24 cellular contexts compared by ENCODE assay signal in genomic region chr18:33010149-33010548, GRCh38.
A peak's percentile ranks its signal among the peaks of the same experiment; 100 is the strongest.
DNase-seq lines count a peak whose midpoint lies in the region; ATAC-seq, FAIRE-seq and TF ChIP-seq lines count a peak whose summit lies in the region.
"Had no signal": no experiment of that assay in that cellular context is flagged by ENCODE, and none has a peak within 500 bp of the region (broad histone marks: within the 10 kb centered on the region; RNA-seq: fewer than 3 reads in every experiment).

No MANE protein-coding gene starts in this region.

- no peak for FAIRE-seq in HepG2 (lab: Jason Lieb, UNC)
- no peak for FAIRE-seq in urothelium cell line (lab: Jason Lieb, UNC)

- TF ChIP-seq EP300 in HepG2 (IDR thresholded peaks at IDR 0.05; ENCODE audit: low read depth in 2 of 2, low read length in 2 of 2) = no peak
- no peak for TF ChIP-seq EP300 in HepG2 (CRISPR knock-in tag; IDR thresholded peaks at IDR 0.05; ENCODE audit: borderline replicate concordance)

- POLR2A ChIA-PET in HepG2 (lab: Yijun Ruan, JAX) = no interaction called here

- H3K9me3 ChIP-seq in HepG2 (ENCODE audit: low read length) (no peaks in the 10 kb centered on the region), right lobe of liver (no peaks in the 10 kb centered on the region)
- H3K9me3 ChIP-seq: esophagus squamous epithelium, transverse colon had no signal

- DNase-seq in HepG2 (ENCODE audit: low spot score) = peak; percentile 15
- DNase-seq in right lobe of liver = no peak
- DNase-seq in dermis microvascular lymphatic vessel endothelial cell (ENCODE audit: low read depth in 2 of 2) = peak; percentile 62 to 82
- peak; percentile 79 for DNase-seq in kidney tubule cell (ENCODE audit: low spot score)
- DNase-seq in urothelium cell line (ENCODE audit: low spot score) = peak; percentile 13
- DNase-seq in NCI-H1417 (lab: John Stamatoyannopoulos, UW) = no peak
- DNase-seq in KG1 (lab: John Stamatoyannopoulos, UW) = no peak
- DNase-seq: 8988T; activated B cell treated with CpG ODN at 0.5 μM for 24 hours; activated CD8-positive, alpha-beta T cell treated with anti-CD3 and anti-CD28 coated beads, Interleukin-2, amount 10 ng/mL, durations not matched to agents 7 days and 5 days; activated T-cell treated with anti-CD3 and anti-CD28 coated beads, Interleukin-2, amount 50 U/mL, for 4 hours; brain microvascular endothelial cell; esophagus squamous epithelium; GDM1; heart left ventricle; left cardiac atrium; MM.1S; NCI-H187; NCI-H510A treated with DMSO at 0.1 percent for 48 hours; nucleus accumbens; stimulated activated naive B cell treated with anti-CD40 and anti-IgM and Interleukin-4, amounts not matched to agents 10 μg/mL and 1 μg/mL and 100 μg/mL, for 72 hours; T-helper 2 cell; transverse colon had no signal

- no peaks in the 10 kb centered on the region for H4K20me1 ChIP-seq in HepG2 (ENCODE audit: insufficient read depth, low read length)

- H3K36me3 ChIP-seq in HepG2 (replicated peaks in 1 of 2; ENCODE audit: control insufficient read depth in 1 of 2, insufficient read depth in 2 of 2, low read length in 2 of 2) = no peaks in the 10 kb centered on the region
- no peaks in the 10 kb centered on the region for H3K36me3 ChIP-seq in right lobe of liver
- H3K36me3 ChIP-seq: brain microvascular endothelial cell, esophagus squamous epithelium, heart left ventricle, transverse colon had no signal

- H3K27ac ChIP-seq in HepG2 (ENCODE audit: extremely low read length, insufficient read depth, low read length) (no peak overlapping the region), right lobe of liver (no peak overlapping the region)
- H3K27ac ChIP-seq: brain microvascular endothelial cell, esophagus squamous epithelium, heart left ventricle, transverse colon had no signal

- CTCF ChIA-PET in HepG2 (lab: Yijun Ruan, JAX; ENCODE audit: low intra/inter-chr PET ratio, low total read pairs) = no interaction called here

- TF ChIP-seq POLR2A in HepG2 (IDR thresholded peaks at IDR 0.05; ENCODE audit: insufficient read depth in 1 of 2, low read depth in 2 of 2, low read length in 2 of 2) (no peak), right lobe of liver (IDR thresholded peaks at IDR 0.05) (no peak)

- no peak for ATAC-seq in HepG2
- no peak for ATAC-seq in right lobe of liver
- no peak for ATAC-seq in HG02885 (IDR thresholded peaks at IDR 0.05; ENCODE audit: poor library complexity, unreplicated experiment)
- ATAC-seq: activated CD8-positive, alpha-beta T cell treated with anti-CD3 and anti-CD28 coated beads, Interleukin-2, amount 10 ng/mL, durations not matched to agents 7 days and 5 days; activated T-cell treated with anti-CD3 and anti-CD28 coated beads, Interleukin-2, amount 50 U/mL, for 4 hours; heart left ventricle; left cardiac atrium; stimulated activated naive B cell treated with anti-CD40 and anti-IgM and Interleukin-4, amounts not matched to agents 10 μg/mL and 1 μg/mL and 100 μg/mL, for 72 hours had no signal

- H2AFZ ChIP-seq in HepG2 (ENCODE audit: low read length) = no peak overlapping the region

- H3K9ac ChIP-seq in HepG2 (ENCODE audit: insufficient read depth, low read depth, low read length) = no peak overlapping the region

- H3K27me3 ChIP-seq in HepG2 (ENCODE audit: control insufficient read depth in 1 of 2, insufficient read depth in 2 of 2, low read length in 2 of 2) = no peaks in the 10 kb centered on the region
- H3K27me3 ChIP-seq in right lobe of liver = no peaks in the 10 kb centered on the region
- H3K27me3 ChIP-seq: brain microvascular endothelial cell, esophagus squamous epithelium, heart left ventricle, transverse colon had no signal

- 2% methylated on average over 2 of the region's 2 CpGs for WGBS in HepG2 (ENCODE audit: low lambda C conversion rate)
- 50% methylated on average over 2 of the region's 2 CpGs for WGBS in right lobe of liver (ENCODE audit: insufficient coverage, low coverage, low lambda C conversion rate, missing lambda C conversion rate)

- TF ChIP-seq CTCF in HepG2 (CRISPR knock-in tag; IDR thresholded peaks at IDR 0.05) (no peak), right lobe of liver (IDR thresholded peaks at IDR 0.05) (no peak)

- intact Hi-C loops in HepG2 (cut with micrococcal nuclease; ENCODE audit: unreplicated experiment) = no loop called here
- intact Hi-C loops in right lobe of liver (cut with DNase I) = no loop called here

- no peak for TF ChIP-seq RAD21 in HepG2 (CRISPR knock-in tag; IDR thresholded peaks at IDR 0.05)

- H3K4me2 ChIP-seq in HepG2 (ENCODE audit: low read depth, low read length) = no peak overlapping the region

- in situ Hi-C loops in HepG2 (cut with HindIII; ENCODE audit: extremely low pct_ligation_motif_present, low pct_unique_long_range_greater_than_20kb) = no loop called here

- no peaks in the 10 kb centered on the region for H3K79me2 ChIP-seq in HepG2 (ENCODE audit: insufficient read depth, low read length)

- H3K4me3 ChIP-seq in HepG2 (replicated peaks in 1 of 3; ENCODE audit: insufficient read depth in 1 of 3, low read depth in 2 of 3, low read length in 3 of 3) (no peak overlapping the region), right lobe of liver (no peak overlapping the region)
- H3K4me3 ChIP-seq: esophagus squamous epithelium, heart left ventricle, transverse colon had no signal

- H3K4me1 ChIP-seq in HepG2 (ENCODE audit: insufficient read depth, low read length) (peaks cover 11% of the 10 kb centered on the region), right lobe of liver (no peaks in the 10 kb centered on the region)
- H3K4me1 ChIP-seq: esophagus squamous epithelium, heart left ventricle had no signal

- no TSS peak for BruUV-seq in HepG2 (replicated peaks; lab: Mats Ljungman, UMichigan)

TF ChIP-seq in HepG2, 621 proteins besides CTCF, POLR2A, EP300 and RAD21 (continues in another document):
- TF ChIP-seq HDAC1 (CRISPR knock-in tag; IDR thresholded peaks at IDR 0.05) (no peak), FOSL1 (CRISPR knock-in tag; IDR thresholded peaks at IDR 0.05; ENCODE audit: borderline replicate concordance) (no peak), MED1 (CRISPR knock-in tag; IDR thresholded peaks at IDR 0.05) (no peak), TRAFD1 (CRISPR knock-in tag; IDR thresholded peaks at IDR 0.05; ENCODE audit: borderline replicate concordance) (no peak), BRD4 (CRISPR knock-in tag; IDR thresholded peaks at IDR 0.05) (no peak), ZNF501 (CRISPR knock-in tag; IDR thresholded peaks at IDR 0.05) (no peak), ZBTB4 (CRISPR knock-in tag; IDR thresholded peaks at IDR 0.05; ENCODE audit: borderline replicate concordance) (no peak), TFDP1 (CRISPR knock-in tag; IDR thresholded peaks at IDR 0.05; ENCODE audit: borderline replicate concordance) (no peak), ZNF784 (CRISPR knock-in tag; IDR thresholded peaks at IDR 0.05; ENCODE audit: borderline replicate concordance) (no peak)

Comparison
In these comparisons a context has a peak if more than half of its experiments do, and no peak if none do; other contexts are left out.
1. DNase-seq: peak in HepG2 (single experiment), dermis microvascular lymphatic vessel endothelial cell (2 of 2), kidney tubule cell (single experiment) and urothelium cell line (single experiment); none in right lobe of liver (0 of 3), NCI-H1417 (0 of 3) and KG1 (single experiment).